Comparison of ENCODE assay signal across 8 cellular contexts in genomic region chr19:1132625-1133383, GRCh38. TPM values are rescaled to one million over a fixed set of nuclear protein-coding genes. Genes with fewer than 3 reads are reported as not detected.
DNase-seq lines count a peak whose midpoint lies in the region; ATAC-seq and TF ChIP-seq lines count a peak whose summit lies in the region.

No MANE protein-coding gene starts in this region.

- H3K4me3 ChIP-seq in iPS-18c (ENCODE audit: insufficient read depth, low read depth, low read length) (peak overlapping the region; percentile 40), suprapubic skin (peak overlapping the region; percentile 63)

- no peaks in the 10 kb centered on the region for H3K9me3 ChIP-seq in iPS-18c (ENCODE audit: control insufficient read depth, insufficient read depth, low read length)
- no peaks in the 10 kb centered on the region for H3K9me3 ChIP-seq in suprapubic skin

- no peaks in the 10 kb centered on the region for H3K9me3 Mint-ChIP-seq in activated naive CD8-positive, alpha-beta T cell treated with anti-CD3 and anti-CD28 coated beads for 36 hours

- peak; percentile 3 for ATAC-seq in HG02981 (IDR thresholded peaks at IDR 0.05; ENCODE audit: unreplicated experiment)
- no peak for ATAC-seq in HG03460 (IDR thresholded peaks at IDR 0.05; ENCODE audit: unreplicated experiment)
- ATAC-seq in HG03135 (IDR thresholded peaks at IDR 0.05; ENCODE audit: unreplicated experiment), result no peak

- no peak for TF ChIP-seq EP300 in suprapubic skin (IDR thresholded peaks at IDR 0.05)

- H3K27me3 Mint-ChIP-seq in activated naive CD8-positive, alpha-beta T cell treated with anti-CD3 and anti-CD28 coated beads for 36 hours, result no peaks in the 10 kb centered on the region

- no peaks in the 10 kb centered on the region for H3K27me3 ChIP-seq in suprapubic skin

- TF ChIP-seq POLR2A in suprapubic skin (IDR thresholded peaks at IDR 0.05), result no peak

- peaks cover 27% of the 10 kb centered on the region for H3K4me1 Mint-ChIP-seq in activated naive CD8-positive, alpha-beta T cell treated with anti-CD3 and anti-CD28 coated beads for 36 hours

- TF ChIP-seq CTCF in suprapubic skin (IDR thresholded peaks at IDR 0.05), result no peak

- H3K4me3 Mint-ChIP-seq in activated naive CD8-positive, alpha-beta T cell treated with anti-CD3 and anti-CD28 coated beads for 36 hours, result peak overlapping the region; percentile 85

- DNase-seq in ELR (ENCODE audit: low read depth) (peak; percentile 39), suprapubic skin (ENCODE audit: low spot score in 2 of 2) (no peak), DMS53 treated with DMSO at 0.1 percent for 48 hours (lab: John Stamatoyannopoulos, UW; ENCODE audit: unreplicated experiment) (no peak)
- DNase-seq in activated naive CD8-positive, alpha-beta T cell treated with anti-CD3 and anti-CD28 coated beads for 36 hours, result no peak

- WGBS in suprapubic skin, result 85% methylated on average over 10 of the region's 46 CpGs

- H3K4me1 ChIP-seq in suprapubic skin, result peaks cover 80% of the 10 kb centered on the region

- peaks cover 5% of the 10 kb centered on the region for H3K36me3 Mint-ChIP-seq in activated naive CD8-positive, alpha-beta T cell treated with anti-CD3 and anti-CD28 coated beads for 36 hours

- peaks cover 13% of the 10 kb centered on the region for H3K36me3 ChIP-seq in suprapubic skin

- peak overlapping the region; percentile 90 for H3K27ac ChIP-seq in suprapubic skin

- H3K27ac Mint-ChIP-seq in activated naive CD8-positive, alpha-beta T cell treated with anti-CD3 and anti-CD28 coated beads for 36 hours, result peak overlapping the region; percentile 90

RNA-seq across cellular contexts. Expression of gene GPX4, which starts 29.0 kb away (rescaled TPM):
- total RNA-seq in activated naive CD8-positive, alpha-beta T cell treated with anti-CD3 and anti-CD28 coated beads for 36 hours, result 100 to 1,000 TPM; 225 to 231 TPM
- total RNA-seq in suprapubic skin, result 100 to 1,000 TPM; 267 to 359 (median 344) TPM

RNA-seq across cellular contexts. Expression of gene POLR2E, which starts 37.6 kb away (rescaled TPM):
- total RNA-seq in activated naive CD8-positive, alpha-beta T cell treated with anti-CD3 and anti-CD28 coated beads for 36 hours, result 100 to 1,000 TPM; 290 to 291 TPM
- total RNA-seq in suprapubic skin, result 100 to 1,000 TPM in 3 of 4 donors, 10 to 100 TPM in 1; 84.1 to 142 (median 111) TPM

RNA-seq across cellular contexts. Expression of gene SBNO2, which starts 41.3 kb away (rescaled TPM):
- 10 to 100 TPM; 50.5 to 51.6 TPM for total RNA-seq in activated naive CD8-positive, alpha-beta T cell treated with anti-CD3 and anti-CD28 coated beads for 36 hours
- total RNA-seq in suprapubic skin, result 10 to 100 TPM; 36.7 to 58.9 (median 45.5) TPM
